1 cellular context compared by ENCODE assay signal in the genomic region with DNA sequence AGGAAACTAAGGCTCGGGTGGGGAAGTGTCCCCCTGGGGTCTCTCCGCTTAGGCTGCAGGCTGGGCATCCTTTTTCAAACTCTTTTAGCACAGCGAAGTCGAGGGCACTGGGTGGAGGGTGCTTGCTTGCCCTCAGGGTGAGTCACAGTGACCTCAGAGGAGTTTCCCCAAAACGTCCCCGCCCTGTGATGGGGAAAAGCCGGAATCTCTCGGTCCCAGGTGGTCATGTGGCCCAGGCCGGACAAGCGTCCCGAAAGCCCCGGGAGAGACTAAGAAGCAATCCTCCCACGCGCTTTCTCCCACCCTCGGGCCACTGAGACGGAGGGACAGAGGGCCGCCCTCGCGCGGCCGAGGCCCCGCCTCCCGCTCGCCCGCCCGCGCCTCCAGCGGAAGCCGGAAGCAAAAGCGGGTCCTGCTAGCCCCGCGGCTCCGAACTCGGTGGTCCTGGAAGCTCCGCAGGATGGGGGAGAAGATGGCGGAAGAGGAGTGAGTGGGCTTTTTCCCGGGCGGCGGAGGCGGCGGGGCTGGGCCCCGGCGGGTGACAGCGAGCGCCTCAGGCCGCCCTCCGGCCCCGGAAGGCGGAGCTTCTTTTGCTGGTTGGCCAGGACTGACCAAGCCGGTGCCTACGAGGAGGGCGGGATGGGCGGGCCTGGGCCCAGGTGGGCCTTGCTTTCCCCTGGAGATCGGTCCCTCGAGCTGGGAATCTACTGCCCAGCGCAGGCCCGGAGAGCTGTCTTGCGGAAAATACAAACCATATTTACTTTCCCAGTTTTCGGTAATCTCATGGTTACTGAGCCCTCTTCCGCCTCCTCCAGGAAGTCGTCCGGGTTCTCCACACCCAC.
TF ChIP-seq lines count a peak whose summit lies in the region.

A gene with protein sequence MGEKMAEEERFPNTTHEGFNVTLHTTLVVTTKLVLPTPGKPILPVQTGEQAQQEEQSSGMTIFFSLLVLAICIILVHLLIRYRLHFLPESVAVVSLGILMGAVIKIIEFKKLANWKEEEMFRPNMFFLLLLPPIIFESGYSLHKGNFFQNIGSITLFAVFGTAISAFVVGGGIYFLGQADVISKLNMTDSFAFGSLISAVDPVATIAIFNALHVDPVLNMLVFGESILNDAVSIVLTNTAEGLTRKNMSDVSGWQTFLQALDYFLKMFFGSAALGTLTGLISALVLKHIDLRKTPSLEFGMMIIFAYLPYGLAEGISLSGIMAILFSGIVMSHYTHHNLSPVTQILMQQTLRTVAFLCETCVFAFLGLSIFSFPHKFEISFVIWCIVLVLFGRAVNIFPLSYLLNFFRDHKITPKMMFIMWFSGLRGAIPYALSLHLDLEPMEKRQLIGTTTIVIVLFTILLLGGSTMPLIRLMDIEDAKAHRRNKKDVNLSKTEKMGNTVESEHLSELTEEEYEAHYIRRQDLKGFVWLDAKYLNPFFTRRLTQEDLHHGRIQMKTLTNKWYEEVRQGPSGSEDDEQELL (plus strand): TSS at position 366 of the 842 bp plus-strand sequence. CDS start 95 bp downstream, at position 461.

TF ChIP-seq in WTC11, 78 proteins besides CTCF, POLR2A, EP300 and RAD21 (continued from another document):
- TF ChIP-seq, protein P1, sequence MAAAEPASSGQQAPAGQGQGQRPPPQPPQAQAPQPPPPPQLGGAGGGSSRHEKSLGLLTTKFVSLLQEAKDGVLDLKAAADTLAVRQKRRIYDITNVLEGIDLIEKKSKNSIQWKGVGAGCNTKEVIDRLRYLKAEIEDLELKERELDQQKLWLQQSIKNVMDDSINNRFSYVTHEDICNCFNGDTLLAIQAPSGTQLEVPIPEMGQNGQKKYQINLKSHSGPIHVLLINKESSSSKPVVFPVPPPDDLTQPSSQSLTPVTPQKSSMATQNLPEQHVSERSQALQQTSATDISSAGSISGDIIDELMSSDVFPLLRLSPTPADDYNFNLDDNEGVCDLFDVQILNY (CRISPR knock-in tag; IDR thresholded peaks at IDR 0.05): peak; percentile 85
- TF ChIP-seq, protein P2, sequence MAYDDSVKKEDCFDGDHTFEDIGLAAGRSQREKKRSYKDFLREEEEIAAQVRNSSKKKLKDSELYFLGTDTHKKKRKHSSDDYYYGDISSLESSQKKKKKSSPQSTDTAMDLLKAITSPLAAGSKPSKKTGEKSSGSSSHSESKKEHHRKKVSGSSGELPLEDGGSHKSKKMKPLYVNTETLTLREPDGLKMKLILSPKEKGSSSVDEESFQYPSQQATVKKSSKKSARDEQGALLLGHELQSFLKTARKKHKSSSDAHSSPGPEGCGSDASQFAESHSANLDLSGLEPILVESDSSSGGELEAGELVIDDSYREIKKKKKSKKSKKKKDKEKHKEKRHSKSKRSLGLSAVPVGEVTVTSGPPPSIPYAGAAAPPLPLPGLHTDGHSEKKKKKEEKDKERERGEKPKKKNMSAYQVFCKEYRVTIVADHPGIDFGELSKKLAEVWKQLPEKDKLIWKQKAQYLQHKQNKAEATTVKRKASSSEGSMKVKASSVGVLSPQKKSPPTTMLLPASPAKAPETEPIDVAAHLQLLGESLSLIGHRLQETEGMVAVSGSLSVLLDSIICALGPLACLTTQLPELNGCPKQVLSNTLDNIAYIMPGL (CRISPR knock-in tag; IDR thresholded peaks at IDR 0.05): 0 out of 2 replicates have a peak, but pooled peaks have one; percentile 76
- TF ChIP-seq, protein P3, sequence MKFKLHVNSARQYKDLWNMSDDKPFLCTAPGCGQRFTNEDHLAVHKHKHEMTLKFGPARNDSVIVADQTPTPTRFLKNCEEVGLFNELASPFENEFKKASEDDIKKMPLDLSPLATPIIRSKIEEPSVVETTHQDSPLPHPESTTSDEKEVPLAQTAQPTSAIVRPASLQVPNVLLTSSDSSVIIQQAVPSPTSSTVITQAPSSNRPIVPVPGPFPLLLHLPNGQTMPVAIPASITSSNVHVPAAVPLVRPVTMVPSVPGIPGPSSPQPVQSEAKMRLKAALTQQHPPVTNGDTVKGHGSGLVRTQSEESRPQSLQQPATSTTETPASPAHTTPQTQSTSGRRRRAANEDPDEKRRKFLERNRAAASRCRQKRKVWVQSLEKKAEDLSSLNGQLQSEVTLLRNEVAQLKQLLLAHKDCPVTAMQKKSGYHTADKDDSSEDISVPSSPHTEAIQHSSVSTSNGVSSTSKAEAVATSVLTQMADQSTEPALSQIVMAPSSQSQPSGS (CRISPR knock-in tag; IDR thresholded peaks at IDR 0.05; ENCODE audit: borderline replicate concordance, low read depth): no peak
- TF ChIP-seq, protein P4, sequence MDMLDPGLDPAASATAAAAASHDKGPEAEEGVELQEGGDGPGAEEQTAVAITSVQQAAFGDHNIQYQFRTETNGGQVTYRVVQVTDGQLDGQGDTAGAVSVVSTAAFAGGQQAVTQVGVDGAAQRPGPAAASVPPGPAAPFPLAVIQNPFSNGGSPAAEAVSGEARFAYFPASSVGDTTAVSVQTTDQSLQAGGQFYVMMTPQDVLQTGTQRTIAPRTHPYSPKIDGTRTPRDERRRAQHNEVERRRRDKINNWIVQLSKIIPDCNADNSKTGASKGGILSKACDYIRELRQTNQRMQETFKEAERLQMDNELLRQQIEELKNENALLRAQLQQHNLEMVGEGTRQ (CRISPR knock-in tag; IDR thresholded peaks at IDR 0.05): peak; percentile 68
- TF ChIP-seq JUN (CRISPR knock-in tag; IDR thresholded peaks at IDR 0.05) (no peak), FOXK1 (CRISPR knock-in tag; IDR thresholded peaks at IDR 0.05) (0 out of 2 replicates have a peak, but pooled peaks have one; percentile 24), TP53 (CRISPR knock-in tag; IDR thresholded peaks at IDR 0.05) (0 out of 2 replicates have a peak, but pooled peaks have one; percentile 23), GABPB1 (CRISPR knock-in tag; IDR thresholded peaks at IDR 0.05) (peak; percentile 90)
- TF ChIP-seq, protein P5, sequence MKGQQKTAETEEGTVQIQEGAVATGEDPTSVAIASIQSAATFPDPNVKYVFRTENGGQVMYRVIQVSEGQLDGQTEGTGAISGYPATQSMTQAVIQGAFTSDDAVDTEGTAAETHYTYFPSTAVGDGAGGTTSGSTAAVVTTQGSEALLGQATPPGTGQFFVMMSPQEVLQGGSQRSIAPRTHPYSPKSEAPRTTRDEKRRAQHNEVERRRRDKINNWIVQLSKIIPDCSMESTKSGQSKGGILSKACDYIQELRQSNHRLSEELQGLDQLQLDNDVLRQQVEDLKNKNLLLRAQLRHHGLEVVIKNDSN (CRISPR knock-in tag; IDR thresholded peaks at IDR 0.05): peak; percentile 73
- TF ChIP-seq, protein P6, sequence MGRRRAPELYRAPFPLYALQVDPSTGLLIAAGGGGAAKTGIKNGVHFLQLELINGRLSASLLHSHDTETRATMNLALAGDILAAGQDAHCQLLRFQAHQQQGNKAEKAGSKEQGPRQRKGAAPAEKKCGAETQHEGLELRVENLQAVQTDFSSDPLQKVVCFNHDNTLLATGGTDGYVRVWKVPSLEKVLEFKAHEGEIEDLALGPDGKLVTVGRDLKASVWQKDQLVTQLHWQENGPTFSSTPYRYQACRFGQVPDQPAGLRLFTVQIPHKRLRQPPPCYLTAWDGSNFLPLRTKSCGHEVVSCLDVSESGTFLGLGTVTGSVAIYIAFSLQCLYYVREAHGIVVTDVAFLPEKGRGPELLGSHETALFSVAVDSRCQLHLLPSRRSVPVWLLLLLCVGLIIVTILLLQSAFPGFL (CRISPR knock-in tag; IDR thresholded peaks at IDR 0.05; ENCODE audit: borderline replicate concordance): 0 out of 2 replicates have a peak, but pooled peaks have one; percentile 24
- TF ChIP-seq, protein P7, sequence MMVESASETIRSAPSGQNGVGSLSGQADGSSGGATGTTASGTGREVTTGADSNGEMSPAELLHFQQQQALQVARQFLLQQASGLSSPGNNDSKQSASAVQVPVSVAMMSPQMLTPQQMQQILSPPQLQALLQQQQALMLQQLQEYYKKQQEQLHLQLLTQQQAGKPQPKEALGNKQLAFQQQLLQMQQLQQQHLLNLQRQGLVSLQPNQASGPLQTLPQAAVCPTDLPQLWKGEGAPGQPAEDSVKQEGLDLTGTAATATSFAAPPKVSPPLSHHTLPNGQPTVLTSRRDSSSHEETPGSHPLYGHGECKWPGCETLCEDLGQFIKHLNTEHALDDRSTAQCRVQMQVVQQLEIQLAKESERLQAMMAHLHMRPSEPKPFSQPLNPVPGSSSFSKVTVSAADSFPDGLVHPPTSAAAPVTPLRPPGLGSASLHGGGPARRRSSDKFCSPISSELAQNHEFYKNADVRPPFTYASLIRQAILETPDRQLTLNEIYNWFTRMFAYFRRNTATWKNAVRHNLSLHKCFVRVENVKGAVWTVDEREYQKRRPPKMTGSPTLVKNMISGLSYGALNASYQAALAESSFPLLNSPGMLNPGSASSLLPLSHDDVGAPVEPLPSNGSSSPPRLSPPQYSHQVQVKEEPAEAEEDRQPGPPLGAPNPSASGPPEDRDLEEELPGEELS (CRISPR knock-in tag; IDR thresholded peaks at IDR 0.05): peak; percentile 58; the same call in 1 of the 2 replicates
- TF ChIP-seq, protein P8, sequence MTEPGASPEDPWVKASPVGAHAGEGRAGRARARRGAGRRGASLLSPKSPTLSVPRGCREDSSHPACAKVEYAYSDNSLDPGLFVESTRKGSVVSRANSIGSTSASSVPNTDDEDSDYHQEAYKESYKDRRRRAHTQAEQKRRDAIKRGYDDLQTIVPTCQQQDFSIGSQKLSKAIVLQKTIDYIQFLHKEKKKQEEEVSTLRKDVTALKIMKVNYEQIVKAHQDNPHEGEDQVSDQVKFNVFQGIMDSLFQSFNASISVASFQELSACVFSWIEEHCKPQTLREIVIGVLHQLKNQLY (CRISPR knock-in tag; IDR thresholded peaks at IDR 0.05): 0 out of 2 replicates have a peak, but pooled peaks have one; percentile 33
TF ChIP-seq in WTC11: peak in this region for 14.
